ENCODE assay signal across 7 cellular contexts in the genomic region with DNA sequence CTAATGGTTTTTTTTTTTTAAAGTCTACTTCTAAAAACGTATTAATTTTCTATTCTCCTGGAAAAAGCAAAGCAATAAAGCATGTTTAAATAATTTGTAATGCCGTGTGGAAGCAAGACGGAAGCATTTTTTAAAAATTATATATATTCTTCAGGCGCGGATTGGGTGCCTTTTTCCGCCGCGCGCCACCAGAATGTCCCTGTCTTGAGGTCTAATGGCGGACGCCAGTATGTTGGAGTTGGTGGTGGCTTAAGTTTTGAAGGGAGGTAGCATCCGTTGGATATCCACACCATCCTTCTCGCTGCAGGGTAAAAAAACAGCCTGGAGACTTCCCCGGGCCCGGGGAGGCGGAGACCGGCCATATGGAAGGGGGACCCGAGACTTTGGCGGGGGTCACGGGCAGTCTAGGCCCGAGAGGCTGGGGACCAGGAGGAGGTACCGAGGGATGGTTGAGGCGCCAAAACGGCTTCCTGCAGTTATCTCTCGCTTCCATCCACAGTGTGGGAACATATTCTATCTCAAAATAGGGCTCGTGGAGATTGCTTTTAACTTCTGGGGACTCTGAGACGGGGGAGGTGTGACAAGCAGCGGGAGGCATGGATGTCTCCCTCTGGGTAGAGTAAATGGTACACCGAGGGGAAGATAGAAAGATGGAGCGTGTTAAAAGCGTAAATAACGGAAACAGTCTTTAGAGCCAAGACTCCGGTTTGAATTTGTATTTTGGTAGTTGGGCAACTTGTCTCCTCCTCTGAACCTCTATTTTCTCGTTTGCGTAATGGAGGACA.
DNase-seq lines count a peak whose midpoint lies in the region; ATAC-seq and TF ChIP-seq lines count a peak whose summit lies in the region.

A gene (plus strand): TSS at position 196 of the 785 bp plus-strand sequence. CDS start 2,841 bp downstream, outside the sequence.

- H3K4me3 ChIP-seq in choroid plexus epithelial cell (ENCODE audit: low read depth, low read length), result peak within 1 kb of the TSS; percentile 99

- no peak for TF ChIP-seq CTCF in choroid plexus epithelial cell (conservative IDR thresholded peaks at IDR 0.05; ENCODE audit: low read depth, low read length)

- ATAC-seq in GM18502 (IDR thresholded peaks at IDR 0.05; ENCODE audit: poor library complexity, unreplicated experiment) (peak; percentile 49), HG03045 (IDR thresholded peaks at IDR 0.05; ENCODE audit: unreplicated experiment) (peak; percentile 52)

- DNase-seq in NCI-H226, result peak; percentile 33
- DNase-seq in activated CD4-positive, CD25-positive, alpha-beta regulatory T cell treated with anti-CD3 and anti-CD28 coated beads, Interleukin-2, amount 50 U/mL, for 16 hours (ENCODE audit: low read depth, low spot score), result peak; percentile 60
- peak; percentile 39 for DNase-seq in choroid plexus epithelial cell (ENCODE audit: low read depth)
- peak; percentile 73 for DNase-seq in kidney glomerular epithelial cell (lab: John Stamatoyannopoulos, UW)
- DNase-seq in stimulated activated CD4-positive, alpha-beta T cell treated with anti-CD3 and anti-CD28 coated beads, Interleukin-1b, Interleukin-23, amount 100 ng/mL, for 4 hours (ENCODE audit: low read depth in 2 of 2), result peak; percentile 57

Comparison
In these comparisons a context has a peak if more than half of its experiments do, and no peak if none do; other contexts are left out.
1. Peak in every context shown above with its lines: DNase-seq, ATAC-seq and H3K4me3 ChIP-seq.